ENCODE assay signal across 16 cellular contexts in genomic region chr10:118615888-118616287, GRCh38. TPM values are rescaled to one million over a fixed set of nuclear protein-coding genes. Genes with fewer than 3 reads are reported as not detected.
DNase-seq lines count a peak whose midpoint lies in the region; ATAC-seq and TF ChIP-seq lines count a peak whose summit lies in the region.
"Had no signal": no experiment of that assay in that cellular context is flagged by ENCODE, and none has a peak within 500 bp of the region (broad histone marks: within the 10 kb centered on the region; RNA-seq: fewer than 3 reads in every experiment).

No MANE protein-coding gene starts in this region.

- H3K27me3 Mint-ChIP-seq in neural progenitor cell (ENCODE audit: insufficient read depth, low read depth), result peaks cover 6% of the 10 kb centered on the region
- H3K27me3 Mint-ChIP-seq: CD4-positive, alpha-beta T cell had no signal

- DNase-seq in GM12864 (ENCODE audit: low read depth) (no peak), PC-3 (peak; percentile 5), epithelial cell of proximal tubule (ENCODE audit: low read depth) (no peak), neural progenitor cell (ENCODE audit: low spot score) (no peak)
- DNase-seq in activated CD4-positive, alpha-beta T cell treated with anti-CD3 and anti-CD28 coated beads for 48 hours, result no peak
- DNase-seq in activated CD4-positive, alpha-beta T cell treated with anti-CD3 and anti-CD28 coated beads for 1 hour, result no peak
- DNase-seq in activated T-cell treated with anti-CD3 and anti-CD28 coated beads, Interleukin-2, amount 50 U/mL, for 48 hours, result no peak
- DNase-seq: CD4-positive, alpha-beta T cell; left cardiac atrium; naive B cell; NCI-H187; NCI-H748 treated with DMSO at 0.1 percent for 48 hours; right cardiac atrium; stimulated activated CD4-positive, alpha-beta T cell treated with anti-CD3 and anti-CD28 coated beads, Interleukin-4, amount 100 ng/mL, for 24 hours had no signal

- no peak overlapping the region for H3K4me3 Mint-ChIP-seq in neural progenitor cell
- H3K4me3 Mint-ChIP-seq: CD4-positive, alpha-beta T cell; naive B cell had no signal

- no peaks in the 10 kb centered on the region for H3K36me3 Mint-ChIP-seq in neural progenitor cell
- H3K36me3 Mint-ChIP-seq: naive B cell had no signal

- H3K9me3 ChIP-seq in PC-3 (ENCODE audit: low read length) (no peaks in the 10 kb centered on the region), neural progenitor cell (ENCODE audit: low read depth) (no peaks in the 10 kb centered on the region)

- no peak overlapping the region for H3K27ac Mint-ChIP-seq in neural progenitor cell
- H3K27ac Mint-ChIP-seq: CD4-positive, alpha-beta T cell; naive B cell had no signal

- CTCF ChIA-PET in PC-3 (lab: Charles Lee), result interaction anchor here (0.5 kb wide), 1 partner anchor 237 kb away, joined by 5 read pairs; no protein-coding TSS in a partner anchor

- TF ChIP-seq CTCF in GM12864 (IDR thresholded peaks at IDR 0.05; ENCODE audit: low read depth, low read length, missing control alignments) (peak; percentile 12), PC-3 (conservative IDR thresholded peaks at IDR 0.05; ENCODE audit: low read depth, low read length) (no peak; the same call in 1 of the 2 replicates), epithelial cell of proximal tubule (conservative IDR thresholded peaks at IDR 0.05; ENCODE audit: low read depth, low read length) (peak; percentile 26), neural progenitor cell (IDR thresholded peaks at IDR 0.05) (peak; percentile 13)

- POLR2A ChIA-PET in PC-3 (lab: Charles Lee; ENCODE audit: unreplicated experiment), result no interaction called here

- ATAC-seq in PC-3 (no peak), GM21528 (IDR thresholded peaks at IDR 0.05; ENCODE audit: low FRiP score, unreplicated experiment) (no peak)
- ATAC-seq: left cardiac atrium, right cardiac atrium, Right ventricle myocardium inferior had no signal

- H3K4me2 ChIP-seq in PC-3 (ENCODE audit: low read length) (no peak overlapping the region), neural progenitor cell (no peak overlapping the region)

- H2AFZ ChIP-seq in PC-3 (ENCODE audit: low read length), result no peak overlapping the region
- no peak overlapping the region for H2AFZ ChIP-seq in neural progenitor cell (replicated peaks)

- H3K4me1 Mint-ChIP-seq in neural progenitor cell, result peaks cover 29% of the 10 kb centered on the region
- H3K4me1 Mint-ChIP-seq: naive B cell had no signal

- peaks cover 15% of the 10 kb centered on the region; the same call in 1 of the 2 replicates for H3K27me3 ChIP-seq in PC-3 (ENCODE audit: low read length)
- H3K27me3 ChIP-seq in neural progenitor cell, result no peaks in the 10 kb centered on the region

- no peaks in the 10 kb centered on the region for H3K79me2 ChIP-seq in PC-3 (ENCODE audit: low read length)
- H3K79me2 ChIP-seq in neural progenitor cell (ENCODE audit: low read depth), result no peaks in the 10 kb centered on the region

- no peaks in the 10 kb centered on the region for H4K20me1 ChIP-seq in PC-3 (ENCODE audit: low read length)
- no peaks in the 10 kb centered on the region for H4K20me1 ChIP-seq in neural progenitor cell (ENCODE audit: low read depth)

- H3K9me3 Mint-ChIP-seq in neural progenitor cell, result no peaks in the 10 kb centered on the region
- H3K9me3 Mint-ChIP-seq: CD4-positive, alpha-beta T cell had no signal

- H3K36me3 ChIP-seq in PC-3 (ENCODE audit: low read depth, low read length) (no peaks in the 10 kb centered on the region), neural progenitor cell (no peaks in the 10 kb centered on the region)

- intact Hi-C loops in PC-3 (cut with micrococcal nuclease), result no loop called here

- no peaks in the 10 kb centered on the region for H3K9me2 ChIP-seq in PC-3 (replicated peaks; ENCODE audit: low read length)

- H3F3A ChIP-seq in PC-3 (ENCODE audit: low read length, unreplicated experiment), result no peaks in the 10 kb centered on the region
- H3F3A ChIP-seq in neural progenitor cell (ENCODE audit: low read depth), result no peaks in the 10 kb centered on the region

- H3K27ac ChIP-seq in PC-3 (ENCODE audit: low read length) (no peak overlapping the region), neural progenitor cell (no peak overlapping the region)

- BruUV-seq in PC-3 (replicated peaks; lab: Mats Ljungman, UMichigan), result no TSS peak

- H3K4me1 ChIP-seq in PC-3 (ENCODE audit: insufficient read depth, low read length), result no peaks in the 10 kb centered on the region
- H3K4me1 ChIP-seq in neural progenitor cell, result no peaks in the 10 kb centered on the region

- H3K9ac ChIP-seq in PC-3 (ENCODE audit: low read length) (no peak overlapping the region), neural progenitor cell (no peak overlapping the region)

- H3K4me3 ChIP-seq in GM12864 (ENCODE audit: low read depth, low read length) (no peak overlapping the region), PC-3 (ENCODE audit: low read length) (no peak overlapping the region), epithelial cell of proximal tubule (ENCODE audit: low read depth, low read length) (no peak overlapping the region), neural progenitor cell (no peak overlapping the region)

RNA-seq across cellular contexts. Expression of gene PRLHR, which starts 20.4 kb away (rescaled TPM):
- total RNA-seq in PC-3 (2014; rRNA removed), result not detected in 2 replicates
- total RNA-seq in epithelial cell of proximal tubule, result not detected in 2 replicates
- not detected in 2 replicates for total RNA-seq in neural progenitor cell (ENCODE audit: low replicate concordance)
- total RNA-seq: CD4-positive, alpha-beta T cell; left cardiac atrium; right cardiac atrium; Right ventricle myocardium inferior had no signal
